In the genomic region with DNA sequence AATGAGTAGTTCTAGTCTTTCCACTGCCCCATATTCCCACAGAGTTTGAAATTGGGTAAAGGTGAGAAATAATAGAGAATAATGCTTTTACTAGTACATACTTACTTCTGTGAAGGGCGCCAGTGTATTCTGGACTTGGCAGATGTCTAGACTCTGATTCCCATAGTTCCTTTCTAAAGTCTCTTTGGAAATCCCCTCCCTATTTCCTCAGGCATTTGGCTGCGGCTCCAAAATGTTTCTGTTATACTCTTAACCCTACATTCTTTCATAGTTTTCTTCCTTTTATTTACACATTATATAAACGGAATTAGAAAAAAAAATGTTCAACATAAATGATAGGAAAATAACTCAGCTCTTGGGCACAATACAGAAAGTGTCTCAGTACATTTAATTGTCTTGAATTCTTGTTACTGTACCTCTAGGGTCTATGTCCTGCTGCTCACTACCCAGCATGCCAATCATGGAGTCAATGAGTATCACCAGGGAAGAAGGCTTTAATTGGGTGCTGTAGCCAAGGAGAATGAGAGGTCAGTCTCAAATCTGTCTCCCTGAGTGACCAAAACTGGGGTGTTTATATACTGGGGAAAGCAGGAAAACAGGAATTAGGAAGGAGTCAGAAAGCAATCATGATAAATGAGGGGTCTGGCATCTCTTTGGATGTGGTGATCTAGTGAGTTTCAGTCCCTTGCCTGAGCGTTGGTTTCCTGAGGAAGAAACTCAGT, we compare ENCODE assay signal across 24 cellular contexts.
"Had no signal": no experiment of that assay in that cellular context is flagged by ENCODE, and none has a peak within 500 bp of the region (broad histone marks: within the 10 kb centered on the region; RNA-seq: fewer than 3 reads in every experiment).

No MANE protein-coding gene starts in this region.

- H3K4me3 Mint-ChIP-seq: activated B cell treated with CpG ODN at 0.5 μM for 24 hours; activated CD8-positive, alpha-beta T cell treated with anti-CD3 and anti-CD28 coated beads for 36 hours; activated naive CD4-positive, alpha-beta T cell treated with anti-CD3 and anti-CD28 coated beads, Interleukin-2, amount 50 U/mL, for 24 hours; central memory CD8-positive, alpha-beta T cell; dendritic cell treated with granulocyte-macrophage colony-stimulating factor and Interleukin-4, amounts not matched to agents 40 ng/mL and 50 ng/mL, for 4 days; effector memory CD8-positive, alpha-beta T cell; neural progenitor cell; T-helper 17 cell had no signal

- H3K36me3 Mint-ChIP-seq: activated naive CD4-positive, alpha-beta T cell treated with anti-CD3 and anti-CD28 coated beads, Interleukin-2, amount 50 U/mL, for 24 hours; neural progenitor cell had no signal

- H3K9ac ChIP-seq: neural progenitor cell had no signal

- H3K36me3 ChIP-seq: neural progenitor cell, ovary, stomach, upper lobe of right lung had no signal

- H3K27me3 Mint-ChIP-seq: activated B cell treated with CpG ODN at 0.5 μM for 24 hours; central memory CD8-positive, alpha-beta T cell; dendritic cell treated with granulocyte-macrophage colony-stimulating factor and Interleukin-4, amounts not matched to agents 40 ng/mL and 50 ng/mL, for 4 days; effector memory CD8-positive, alpha-beta T cell had no signal

- H3K27ac ChIP-seq: body of pancreas, foreskin keratinocyte, neural progenitor cell, ovary, stomach, upper lobe of right lung had no signal

- H3K27me3 ChIP-seq: body of pancreas, foreskin keratinocyte, neural progenitor cell, ovary, stomach, testis, upper lobe of right lung had no signal

- DNase-seq: activated B cell treated with CpG ODN at 0.5 μM for 24 hours; activated CD4-positive, alpha-beta T cell treated with anti-CD3 and anti-CD28 coated beads for 48 hours; activated CD8-positive, alpha-beta T cell treated with anti-CD3 and anti-CD28 coated beads for 36 hours; activated effector memory CD4-positive, alpha-beta T cell treated with anti-CD3 and anti-CD28 coated beads, Interleukin-2, amount 50 U/mL, for 16 hours; activated T-cell treated with anti-CD3 and anti-CD28 coated beads, Interleukin-2, amount 50 U/mL, for 48 hours; amniotic stem cell; body of pancreas; effector memory CD8-positive, alpha-beta T cell; erythroblast; foreskin keratinocyte; glutamatergic neuron; kidney glomerular epithelial cell; midbrain; ovary; stimulated activated CD4-positive, alpha-beta T cell treated with anti-CD3 and anti-CD28 coated beads, Interleukin-12 subunit alpha, Interleukin-12 subunit beta, amount 100 ng/mL, for 4 hours; stimulated activated CD4-positive, alpha-beta T cell treated with anti-CD3 and anti-CD28 coated beads, Interleukin-2, amount 100 ng/mL, for 24 hours; stomach; T-helper 17 cell; testis; upper lobe of right lung had no signal

- ATAC-seq: activated CD8-positive, alpha-beta T cell treated with anti-CD3 and anti-CD28 coated beads for 36 hours; body of pancreas; effector memory CD8-positive, alpha-beta T cell; foreskin keratinocyte; T-helper 17 cell; upper lobe of right lung had no signal

- H3K27ac Mint-ChIP-seq: activated B cell treated with CpG ODN at 0.5 μM for 24 hours; activated CD8-positive, alpha-beta T cell treated with anti-CD3 and anti-CD28 coated beads for 36 hours; activated naive CD4-positive, alpha-beta T cell treated with anti-CD3 and anti-CD28 coated beads, Interleukin-2, amount 50 U/mL, for 24 hours; dendritic cell treated with granulocyte-macrophage colony-stimulating factor and Interleukin-4, amounts not matched to agents 40 ng/mL and 50 ng/mL, for 4 days; effector memory CD8-positive, alpha-beta T cell; neural progenitor cell; T-helper 17 cell had no signal

- H3K9me3 Mint-ChIP-seq: activated B cell treated with CpG ODN at 0.5 μM for 24 hours; activated CD8-positive, alpha-beta T cell treated with anti-CD3 and anti-CD28 coated beads for 36 hours; activated naive CD4-positive, alpha-beta T cell treated with anti-CD3 and anti-CD28 coated beads, Interleukin-2, amount 50 U/mL, for 24 hours; central memory CD8-positive, alpha-beta T cell; effector memory CD8-positive, alpha-beta T cell had no signal

- H3K4me1 Mint-ChIP-seq: activated B cell treated with CpG ODN at 0.5 μM for 24 hours; activated naive CD4-positive, alpha-beta T cell treated with anti-CD3 and anti-CD28 coated beads, Interleukin-2, amount 50 U/mL, for 24 hours; central memory CD8-positive, alpha-beta T cell; T-helper 17 cell had no signal

- H3K4me3 ChIP-seq: body of pancreas, neural progenitor cell, ovary, stomach, testis, upper lobe of right lung had no signal

- H3K9me3 ChIP-seq: body of pancreas, ovary, stomach, testis, upper lobe of right lung had no signal

- H3K4me1 ChIP-seq: body of pancreas, neural progenitor cell had no signal
